ENCODE assay signal across 30 cellular contexts in the genomic region with DNA sequence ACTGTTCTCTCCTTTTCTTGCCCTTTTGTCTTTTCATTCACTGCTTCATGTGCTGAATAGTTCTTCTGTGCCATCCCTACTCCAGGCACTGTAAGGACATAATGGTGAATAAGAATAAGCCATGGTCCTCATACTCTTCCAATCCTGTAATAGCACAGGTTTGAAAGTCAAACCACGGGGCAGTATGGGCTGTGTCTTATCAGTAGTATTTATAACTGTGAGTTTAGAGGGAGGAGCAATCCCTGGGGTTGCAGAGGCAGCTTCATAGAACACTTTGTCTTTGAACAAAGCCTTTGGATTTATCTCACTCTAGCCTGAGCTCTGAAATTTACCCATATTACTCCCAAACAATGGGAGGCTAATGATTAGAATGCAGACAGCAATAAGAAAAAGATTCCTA. TPM values are rescaled to one million over a fixed set of nuclear protein-coding genes. Genes with fewer than 3 reads are reported as not detected.
"Had no signal": no experiment of that assay in that cellular context is flagged by ENCODE, and none has a peak within 500 bp of the region (broad histone marks: within the 10 kb centered on the region; RNA-seq: fewer than 3 reads in every experiment).

No MANE protein-coding gene starts in this region.

- H3K4me1 Mint-ChIP-seq: activated CD4-positive, alpha-beta T cell treated with anti-CD3 and anti-CD28 coated beads, Interleukin-2, amount 10 ng/mL, durations not matched to agents 7 days and 5 days had no signal

- H3K27me3 ChIP-seq: Peyer's patch had no signal

- H3K9ac ChIP-seq: SK-N-SH had no signal

- ATAC-seq: activated naive CD4-positive, alpha-beta T cell treated with anti-CD3 and anti-CD28 coated beads, Interleukin-2, amount 50 U/mL, for 72 hours; activated T-cell treated with anti-CD3 and anti-CD28 coated beads, Interleukin-2, amount 50 U/mL, for 4 hours; K562; PC-3 had no signal

- H3K4me3 Mint-ChIP-seq: activated CD4-positive, alpha-beta T cell treated with anti-CD3 and anti-CD28 coated beads, Interleukin-2, amount 10 ng/mL, durations not matched to agents 7 days and 5 days; activated naive CD4-positive, alpha-beta T cell treated with anti-CD3 and anti-CD28 coated beads for 36 hours; activated T-cell treated with anti-CD3 and anti-CD28 coated beads, Interleukin-2, amount 50 U/mL, for 4 hours; activated T-helper 1 cell treated with anti-CD3 and anti-CD28 coated beads, Interleukin-12 subunit alpha, Interleukin-12 subunit beta, Interleukin-2, Interleukin-4 antibody, amounts not matched to agents 30 ng/mL and 10 ng/mL and 1 ng/mL, durations not matched to agents 14 hours and 24 hours and 36 hours; brain; T-helper 1 cell treated with Interleukin-12 subunit alpha and Interleukin-12 subunit beta and Interleukin-4 antibody, amounts not matched to agents 30 μg/mL and 1 μg/mL, for 36 hours; T-helper 2 cell treated with Interferon-gamma antibody and Interleukin-4, amounts not matched to agents 5 μg/mL and 100 μg/mL, for 36 hours had no signal

- DNase-seq: activated CD4-positive, alpha-beta T cell treated with anti-CD3 and anti-CD28 coated beads, Interleukin-2, amount 10 ng/mL, durations not matched to agents 7 days and 5 days; activated CD4-positive, alpha-beta T cell treated with anti-CD3 and anti-CD28 coated beads, Interleukin-2, amount 50 U/mL, for 48 hours; activated CD8-positive, alpha-beta memory T cell treated with anti-CD3 and anti-CD28 coated beads, Interleukin-2, amount 50 U/mL, for 4 hours; activated gamma-delta T cell treated with Interleukin-2 at 50 U/mL for 16 hours; activated naive CD4-positive, alpha-beta T cell treated with anti-CD3 and anti-CD28 coated beads for 36 hours; activated T-cell treated with anti-CD3 and anti-CD28 coated beads for 4 hours; activated T-cell treated with anti-CD3 and anti-CD28 coated beads, Interleukin-2, amount 50 U/mL, for 4 hours; anterior cingulate cortex; IMR-90; NCI-H1092 treated with DMSO at 0.1 percent for 48 hours; NCI-H1417; NCI-H146; NCI-H187; NCI-H2029 treated with DMSO at 0.1 percent for 48 hours; NCI-H2107; NCI-H2171; NCI-H510A; NCI-H526; NCI-H748 treated with DMSO at 0.1 percent for 48 hours; NK-92 treated with Interleukin-12 subunit alpha and Interleukin-12 subunit beta, amount 100 ng/mL, for 24 hours; PC-3; Peyer's patch; RPMI8226; SK-N-SH had no signal

- H3K4me1 ChIP-seq: Peyer's patch had no signal

- H3K36me3 ChIP-seq: Peyer's patch had no signal

- H3K27ac Mint-ChIP-seq: activated CD4-positive, alpha-beta T cell treated with anti-CD3 and anti-CD28 coated beads, Interleukin-2, amount 10 ng/mL, durations not matched to agents 7 days and 5 days; activated naive CD4-positive, alpha-beta T cell treated with anti-CD3 and anti-CD28 coated beads for 36 hours; activated naive CD4-positive, alpha-beta T cell treated with anti-CD3 and anti-CD28 coated beads, Interleukin-2, amount 50 U/mL, for 72 hours; activated T-helper 1 cell treated with anti-CD3 and anti-CD28 coated beads, Interleukin-12 subunit alpha, Interleukin-12 subunit beta, Interleukin-2, Interleukin-4 antibody, amounts not matched to agents 30 ng/mL and 10 ng/mL and 1 ng/mL, durations not matched to agents 14 hours and 24 hours and 36 hours; brain; T-helper 1 cell treated with Interleukin-12 subunit alpha and Interleukin-12 subunit beta and Interleukin-4 antibody, amounts not matched to agents 30 μg/mL and 1 μg/mL, for 36 hours; T-helper 2 cell treated with Interferon-gamma antibody and Interleukin-4, amounts not matched to agents 5 μg/mL and 100 μg/mL, for 36 hours had no signal

- H3K4me3 ChIP-seq: K562, Peyer's patch had no signal

- H3K9me3 ChIP-seq: Peyer's patch, SK-N-SH had no signal

- H3K36me3 Mint-ChIP-seq: activated naive CD4-positive, alpha-beta T cell treated with anti-CD3 and anti-CD28 coated beads, Interleukin-2, amount 50 U/mL, for 72 hours; brain had no signal

- H3K27ac ChIP-seq: Peyer's patch had no signal

- H3K9me3 Mint-ChIP-seq: activated CD4-positive, alpha-beta T cell treated with anti-CD3 and anti-CD28 coated beads, Interleukin-2, amount 10 ng/mL, durations not matched to agents 7 days and 5 days; activated naive CD4-positive, alpha-beta T cell treated with anti-CD3 and anti-CD28 coated beads for 36 hours; activated naive CD4-positive, alpha-beta T cell treated with anti-CD3 and anti-CD28 coated beads, Interleukin-2, amount 50 U/mL, for 72 hours; activated T-cell treated with anti-CD3 and anti-CD28 coated beads, Interleukin-2, amount 50 U/mL, for 4 hours; activated T-helper 1 cell treated with anti-CD3 and anti-CD28 coated beads, Interleukin-12 subunit alpha, Interleukin-12 subunit beta, Interleukin-2, Interleukin-4 antibody, amounts not matched to agents 30 ng/mL and 10 ng/mL and 1 ng/mL, durations not matched to agents 14 hours and 24 hours and 36 hours; T-helper 1 cell treated with Interleukin-12 subunit alpha and Interleukin-12 subunit beta and Interleukin-4 antibody, amounts not matched to agents 30 μg/mL and 1 μg/mL, for 36 hours; T-helper 2 cell treated with Interferon-gamma antibody and Interleukin-4, amounts not matched to agents 5 μg/mL and 100 μg/mL, for 36 hours had no signal

RNA-seq across cellular contexts. Expression of a gene that starts 30.2 kb away (rescaled TPM):
- total RNA-seq: activated CD4-positive, alpha-beta T cell treated with anti-CD3 and anti-CD28 coated beads, Interleukin-2, amount 10 ng/mL, durations not matched to agents 7 days and 5 days; activated naive CD4-positive, alpha-beta T cell treated with anti-CD3 and anti-CD28 coated beads for 36 hours; activated T-cell treated with anti-CD3 and anti-CD28 coated beads, Interleukin-2, amount 50 U/mL, for 4 hours; activated T-helper 1 cell treated with anti-CD3 and anti-CD28 coated beads, Interleukin-12 subunit alpha, Interleukin-12 subunit beta, Interleukin-2, Interleukin-4 antibody, amounts not matched to agents 30 ng/mL and 10 ng/mL and 1 ng/mL, durations not matched to agents 14 hours and 24 hours and 36 hours; IMR-90; K562 had no signal
- polyA plus RNA-seq: IMR-90, K562 had no signal
